13 cellular contexts compared by ENCODE assay signal in the genomic region with DNA sequence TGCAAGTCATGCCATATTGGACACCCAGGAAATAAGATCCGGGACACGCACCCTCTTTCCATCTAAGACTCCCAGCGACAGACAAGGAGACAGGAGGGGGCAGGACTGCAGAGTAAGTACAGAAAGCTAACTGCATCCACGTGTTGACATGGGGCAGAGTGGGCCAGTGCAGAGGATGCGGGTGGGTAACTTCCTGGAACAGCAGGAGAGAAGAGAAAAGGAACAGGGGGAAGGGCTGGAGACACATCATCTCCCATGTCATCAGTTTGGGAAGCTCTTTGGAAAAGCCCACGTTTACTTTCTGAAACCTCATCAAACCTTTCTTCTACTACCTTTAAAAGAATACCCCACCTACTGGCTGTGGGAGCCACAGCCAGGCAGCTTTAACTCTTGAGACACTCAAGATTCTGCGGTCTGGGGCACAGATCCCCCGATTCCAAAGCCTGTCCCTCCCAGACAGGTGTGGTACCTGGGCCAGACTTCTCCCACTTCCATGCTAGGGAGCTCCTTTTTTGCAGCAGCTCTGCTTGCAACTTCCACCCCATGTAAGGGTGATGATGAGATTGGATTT.
"Had no signal": no experiment of that assay in that cellular context is flagged by ENCODE, and none has a peak within 500 bp of the region (broad histone marks: within the 10 kb centered on the region; RNA-seq: fewer than 3 reads in every experiment).

No MANE protein-coding gene starts in this region.

- H3K27me3 Mint-ChIP-seq: stimulated activated naive CD8-positive, alpha-beta T cell treated with anti-CD3 and anti-CD28 coated beads, Interleukin-15, Interleukin-2, amounts not matched to agents 100 ng/mL and 50 ng/mL, for 24 hours had no signal

- H3K27ac ChIP-seq: gastrocnemius medialis, pancreas, upper lobe of right lung had no signal

- H3K9me3 ChIP-seq: gastrocnemius medialis, pancreas, upper lobe of right lung had no signal

- H3K4me3 Mint-ChIP-seq: activated naive CD8-positive, alpha-beta T cell treated with anti-CD3 and anti-CD28 coated beads for 36 hours; activated T-cell treated with anti-CD3 and anti-CD28 coated beads, Interleukin-2, amount 50 U/mL, for 24 hours; stimulated activated naive CD8-positive, alpha-beta T cell treated with anti-CD3 and anti-CD28 coated beads, Interleukin-15, Interleukin-2, amounts not matched to agents 100 ng/mL and 50 ng/mL, for 24 hours; T-helper 1 cell treated with Interleukin-12 subunit alpha and Interleukin-12 subunit beta and Interleukin-4 antibody, amounts not matched to agents 30 μg/mL and 1 μg/mL, for 36 hours had no signal

- H3K27me3 ChIP-seq: gastrocnemius medialis, pancreas, upper lobe of right lung had no signal

- DNase-seq: activated effector memory CD4-positive, alpha-beta T cell treated with anti-CD3 and anti-CD28 coated beads, Interleukin-2, amount 50 U/mL, for 16 hours; activated naive CD8-positive, alpha-beta T cell treated with anti-CD3 and anti-CD28 coated beads for 36 hours; activated T-cell treated with anti-CD3 and anti-CD28 coated beads, Interleukin-2, amount 50 U/mL, for 24 hours; aorta; effector CD4-positive, alpha-beta T cell; gastrocnemius medialis; pancreas; stimulated activated CD4-positive, alpha-beta T cell treated with anti-CD3 and anti-CD28 coated beads, Interleukin-15, amount 100 ng/mL, for 24 hours; stimulated activated CD4-positive, alpha-beta T cell treated with anti-CD3 and anti-CD28 coated beads, Interleukin-4, amount 100 ng/mL, for 24 hours; upper lobe of right lung had no signal

- H3K36me3 ChIP-seq: gastrocnemius medialis, pancreas, upper lobe of right lung had no signal

- H3K9me3 Mint-ChIP-seq: activated naive CD8-positive, alpha-beta T cell treated with anti-CD3 and anti-CD28 coated beads for 36 hours; activated T-cell treated with anti-CD3 and anti-CD28 coated beads, Interleukin-2, amount 50 U/mL, for 24 hours; stimulated activated naive CD8-positive, alpha-beta T cell treated with anti-CD3 and anti-CD28 coated beads, Interleukin-15, Interleukin-2, amounts not matched to agents 100 ng/mL and 50 ng/mL, for 24 hours; T-helper 1 cell treated with Interleukin-12 subunit alpha and Interleukin-12 subunit beta and Interleukin-4 antibody, amounts not matched to agents 30 μg/mL and 1 μg/mL, for 36 hours had no signal

- ATAC-seq: activated CD4-positive, CD25-positive, alpha-beta regulatory T cell treated with anti-CD3 and anti-CD28 coated beads, Interleukin-2, amount 50 U/mL, for 24 hours; gastrocnemius medialis; pancreas; upper lobe of right lung had no signal

- H3K36me3 Mint-ChIP-seq: activated naive CD8-positive, alpha-beta T cell treated with anti-CD3 and anti-CD28 coated beads for 36 hours had no signal

- H3K27ac Mint-ChIP-seq: activated naive CD8-positive, alpha-beta T cell treated with anti-CD3 and anti-CD28 coated beads for 36 hours; activated T-cell treated with anti-CD3 and anti-CD28 coated beads, Interleukin-2, amount 50 U/mL, for 24 hours; stimulated activated naive CD8-positive, alpha-beta T cell treated with anti-CD3 and anti-CD28 coated beads, Interleukin-15, Interleukin-2, amounts not matched to agents 100 ng/mL and 50 ng/mL, for 24 hours; T-helper 1 cell treated with Interleukin-12 subunit alpha and Interleukin-12 subunit beta and Interleukin-4 antibody, amounts not matched to agents 30 μg/mL and 1 μg/mL, for 36 hours had no signal

- H3K4me1 ChIP-seq: gastrocnemius medialis, pancreas, upper lobe of right lung had no signal

- H3K4me3 ChIP-seq: gastrocnemius medialis, pancreas, upper lobe of right lung had no signal
